ENCODE assay signal across 29 cellular contexts in the genomic region with DNA sequence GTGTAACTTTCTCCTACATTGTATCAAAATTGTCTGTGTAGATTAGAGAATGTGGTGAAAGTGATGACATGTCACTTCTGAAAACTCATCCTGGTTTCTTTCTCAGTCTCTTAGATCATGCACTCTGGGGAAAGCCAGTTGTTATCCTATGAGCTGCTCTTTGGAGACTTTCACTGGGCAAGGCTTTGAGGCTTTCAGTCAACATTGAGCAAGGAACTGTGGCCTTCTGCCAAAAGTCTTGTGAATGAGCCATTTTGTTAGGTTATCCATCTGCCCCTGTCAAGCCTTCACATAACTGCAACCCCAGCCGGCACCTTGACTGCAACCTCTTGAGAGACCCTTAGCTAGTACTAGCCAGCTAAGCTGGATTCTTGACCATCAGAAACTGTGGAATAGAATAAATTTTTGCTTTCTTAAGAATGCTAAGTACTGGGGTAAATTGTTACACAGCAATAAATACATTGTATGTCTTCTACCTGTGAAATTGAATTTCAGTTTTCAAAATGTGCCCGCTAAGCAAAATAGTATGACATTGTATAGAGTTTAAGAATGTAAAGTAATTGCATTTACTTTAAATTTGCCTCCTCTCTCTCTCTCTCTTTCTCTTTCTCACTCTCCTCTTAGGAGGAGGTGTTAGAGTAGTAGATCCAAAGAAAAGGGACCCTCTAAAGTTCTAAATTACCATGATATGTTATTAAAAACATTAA.
A peak's percentile ranks its signal among the peaks of the same experiment; 100 is the strongest.
DNase-seq lines count a peak whose midpoint lies in the region; ATAC-seq, FAIRE-seq and TF ChIP-seq lines count a peak whose summit lies in the region.
"Had no signal": no experiment of that assay in that cellular context is flagged by ENCODE, and none has a peak within 500 bp of the region (broad histone marks: within the 10 kb centered on the region; RNA-seq: fewer than 3 reads in every experiment).

No MANE protein-coding gene starts in this region.

- no peaks in the 10 kb centered on the region for H3K9me3 ChIP-seq in A549
- H3K9me3 ChIP-seq in mesenchymal stem cell (ENCODE audit: control insufficient read depth, low read length) = peaks cover 9% of the 10 kb centered on the region
- H3K9me3 ChIP-seq in vagina = no peaks in the 10 kb centered on the region
- H3K9me3 ChIP-seq: BE2C, gastroesophageal sphincter, suprapubic skin had no signal

- POLR2A ChIA-PET in A549 (lab: Yijun Ruan, JAX) = no interaction called here
- POLR2A ChIA-PET in activated CD4-positive, alpha-beta T cell treated with anti-CD3 and anti-CD28 coated beads for 36 hours (lab: Charles Lee) = no interaction called here

- TF ChIP-seq CTCF in A549 (IDR thresholded peaks at IDR 0.05) = no peak
- TF ChIP-seq CTCF in brain microvascular endothelial cell (IDR thresholded peaks at IDR 0.05; ENCODE audit: low read depth, low read length, missing control alignments) = no peak
- TF ChIP-seq CTCF in vagina (IDR thresholded peaks at IDR 0.05) = no peak

- H2BK5ac ChIP-seq in mesenchymal stem cell (ENCODE audit: low read depth, low read length, poor library complexity, severe bottlenecking) = no peak overlapping the region

- H3K4me1 ChIP-seq in A549 (no peaks in the 10 kb centered on the region), mesenchymal stem cell (ENCODE audit: control insufficient read depth, insufficient read depth, low read depth, low read length) (no peaks in the 10 kb centered on the region), vagina (no peaks in the 10 kb centered on the region)
- H3K4me1 ChIP-seq: BE2C, gastroesophageal sphincter, suprapubic skin had no signal

- H3K4ac ChIP-seq in mesenchymal stem cell (ENCODE audit: low read depth in 1 of 2, low read length in 2 of 2) = no peak overlapping the region

- no peak for TF ChIP-seq POLR2A in A549 (IDR thresholded peaks at IDR 0.05; ENCODE audit: low read length)
- no peak for TF ChIP-seq POLR2A in vagina (IDR thresholded peaks at IDR 0.05)

- no peak overlapping the region for H3K9ac ChIP-seq in mesenchymal stem cell (ENCODE audit: low read length)

- H2AK5ac ChIP-seq in mesenchymal stem cell (ENCODE audit: low read length, severe bottlenecking) = no peak overlapping the region

- H3K4me1 Mint-ChIP-seq in activated CD4-positive, alpha-beta T cell treated with anti-CD3 and anti-CD28 coated beads for 36 hours = no peaks in the 10 kb centered on the region
- H3K4me1 Mint-ChIP-seq: nephron; stimulated activated naive B cell treated with anti-CD40 and anti-IgM and Interleukin-4, amounts not matched to agents 10 μg/mL and 1 μg/mL and 100 μg/mL, for 72 hours; T-cell had no signal

- no peak overlapping the region for H2AFZ ChIP-seq in mesenchymal stem cell (ENCODE audit: low read depth, low read length)

- no peak overlapping the region for H3K14ac ChIP-seq in mesenchymal stem cell (ENCODE audit: low read length in 2 of 2)

- WGBS in A549 (ENCODE audit: missing lambda C conversion rate) = 88% methylated on average over 2 of the region's 2 CpGs
- WGBS in mesenchymal stem cell = no CpG with 5 or more reads among the region's 2 CpGs

- no peak for FAIRE-seq in A549 (lab: Jason Lieb, UNC)
- FAIRE-seq: astrocyte, GM12878, H54, small intestine had no signal

- no peak overlapping the region for H4K8ac ChIP-seq in mesenchymal stem cell (ENCODE audit: low read length)

- H2BK12ac ChIP-seq in mesenchymal stem cell (ENCODE audit: low read length in 2 of 2) = no peak overlapping the region

- H3K9me3 Mint-ChIP-seq in activated CD4-positive, alpha-beta T cell treated with anti-CD3 and anti-CD28 coated beads for 36 hours (ENCODE audit: low read depth) = peaks cover 5% of the 10 kb centered on the region
- H3K9me3 Mint-ChIP-seq: activated T-cell treated with anti-CD3 and anti-CD28 coated beads, Interleukin-2, amount 50 U/mL, for 72 hours; nephron had no signal

- H2BK120ac ChIP-seq in mesenchymal stem cell (ENCODE audit: low read depth, low read length) = no peak overlapping the region

- CTCF ChIA-PET in A549 (lab: Yijun Ruan, JAX) = no interaction called here
- CTCF ChIA-PET in activated CD4-positive, alpha-beta T cell treated with anti-CD3 and anti-CD28 coated beads for 36 hours (lab: Charles Lee) = no interaction called here

- no peaks in the 10 kb centered on the region for H3K79me1 ChIP-seq in mesenchymal stem cell (replicated peaks; ENCODE audit: low read length, poor library complexity, severe bottlenecking)

- H3K27me3 ChIP-seq in brain microvascular endothelial cell (replicated peaks) (no peaks in the 10 kb centered on the region), mesenchymal stem cell (ENCODE audit: control insufficient read depth in 1 of 2, insufficient read depth in 1 of 2, low read length in 2 of 2) (no peaks in the 10 kb centered on the region), vagina (no peaks in the 10 kb centered on the region)
- H3K27me3 ChIP-seq: BE2C, gastroesophageal sphincter, suprapubic skin had no signal

- no peak overlapping the region for H3K23ac ChIP-seq in mesenchymal stem cell (ENCODE audit: low read length in 2 of 2)

- ATAC-seq in A549 = no peak
- ATAC-seq in activated CD4-positive, alpha-beta T cell treated with anti-CD3 and anti-CD28 coated beads for 36 hours = no peak
- ATAC-seq: activated T-cell treated with anti-CD3 and anti-CD28 coated beads, Interleukin-2, amount 50 U/mL, for 72 hours; CD8-positive, alpha-beta T cell; gastroesophageal sphincter; GM12878; stimulated activated naive B cell treated with anti-CD40 and anti-IgM and Interleukin-4, amounts not matched to agents 10 μg/mL and 1 μg/mL and 100 μg/mL, for 72 hours; T-cell had no signal

- H3K36me3 Mint-ChIP-seq in activated CD4-positive, alpha-beta T cell treated with anti-CD3 and anti-CD28 coated beads for 36 hours (ENCODE audit: low read depth) = no peaks in the 10 kb centered on the region
- H3K36me3 Mint-ChIP-seq: CD8-positive, alpha-beta T cell; stimulated activated naive B cell treated with anti-CD40 and anti-IgM and Interleukin-4, amounts not matched to agents 10 μg/mL and 1 μg/mL and 100 μg/mL, for 72 hours; T-cell had no signal

- H2BK15ac ChIP-seq in mesenchymal stem cell (ENCODE audit: low read depth, poor library complexity, severe bottlenecking) = no peak overlapping the region

- DNase-seq in A549 (ENCODE audit: low read depth in 1 of 2, low spot score in 1 of 2) (no peak), LHCN-M2 (ENCODE audit: low read depth) (peak; percentile 52), brain microvascular endothelial cell (peak; percentile 52), mesenchymal stem cell (peak; percentile 11), vagina (ENCODE audit: extremely low spot score in 2 of 2) (no peak), kidney glomerular epithelial cell (lab: John Stamatoyannopoulos, UW) (no peak)
- DNase-seq in activated CD4-positive, alpha-beta T cell treated with anti-CD3 and anti-CD28 coated beads for 36 hours = no peak
- DNase-seq: ACHN; activated CD4-positive, alpha-beta T cell treated with anti-CD3 and anti-CD28 coated beads, Interleukin-2, amount 50 U/mL, for 4 hours; activated CD4-positive, CD25-positive, alpha-beta regulatory T cell; activated T-cell treated with anti-CD3 and anti-CD28 coated beads, Interleukin-2, amount 50 U/mL, for 72 hours; BE2C; KG1; NCI-H1417 treated with DMSO at 0.1 percent for 48 hours; NCI-H2081; NCI-H226; NCI-H774; small intestine; stimulated activated naive B cell treated with anti-CD40 and anti-IgM and Interleukin-4, amounts not matched to agents 10 μg/mL and 1 μg/mL and 100 μg/mL, for 72 hours; T-cell had no signal

- no peak for TF ChIP-seq RAD21 in A549 (conservative IDR thresholded peaks at IDR 0.05 in 1 of 2, IDR thresholded peaks at IDR 0.05 in 1 of 2)

- no peak for TF ChIP-seq EP300 in A549 (IDR thresholded peaks at IDR 0.05)

- H4K91ac ChIP-seq in mesenchymal stem cell (ENCODE audit: low read length) = no peak overlapping the region

- no peak overlapping the region for H3K18ac ChIP-seq in mesenchymal stem cell (ENCODE audit: low read depth in 1 of 2, low read length in 2 of 2)

- no peak overlapping the region for H3K27ac Mint-ChIP-seq in activated CD4-positive, alpha-beta T cell treated with anti-CD3 and anti-CD28 coated beads for 36 hours
- H3K27ac Mint-ChIP-seq: activated T-cell treated with anti-CD3 and anti-CD28 coated beads, Interleukin-2, amount 50 U/mL, for 72 hours; CD8-positive, alpha-beta T cell; nephron; stimulated activated naive B cell treated with anti-CD40 and anti-IgM and Interleukin-4, amounts not matched to agents 10 μg/mL and 1 μg/mL and 100 μg/mL, for 72 hours; T-cell had no signal

- H3K36me3 ChIP-seq in brain microvascular endothelial cell (replicated peaks) (no peaks in the 10 kb centered on the region), mesenchymal stem cell (ENCODE audit: control insufficient read depth in 1 of 2, insufficient read depth in 2 of 2, low read depth in 1 of 2, low read length in 2 of 2) (no peaks in the 10 kb centered on the region), vagina (no peaks in the 10 kb centered on the region)
- H3K36me3 ChIP-seq: BE2C, gastroesophageal sphincter, suprapubic skin had no signal

- intact Hi-C loops in vagina (cut with DNase I) = no loop called here
- intact Hi-C loops in activated CD4-positive, alpha-beta T cell treated with anti-CD3 and anti-CD28 coated beads for 36 hours (cut with DNase I, micrococcal nuclease) = no loop called here

- H3K27me3 Mint-ChIP-seq in activated CD4-positive, alpha-beta T cell treated with anti-CD3 and anti-CD28 coated beads for 36 hours = no peaks in the 10 kb centered on the region
- H3K27me3 Mint-ChIP-seq: stimulated activated naive B cell treated with anti-CD40 and anti-IgM and Interleukin-4, amounts not matched to agents 10 μg/mL and 1 μg/mL and 100 μg/mL, for 72 hours; T-cell had no signal

- H3K4me3 ChIP-seq in A549 (no peak overlapping the region), brain microvascular endothelial cell (ENCODE audit: low read depth, low read length) (no peak overlapping the region), mesenchymal stem cell (ENCODE audit: insufficient read depth in 1 of 2, low read depth in 1 of 2, low read length in 2 of 2) (no peak overlapping the region), vagina (no peak overlapping the region)
- H3K4me3 ChIP-seq: gastroesophageal sphincter, GM12878, lung, suprapubic skin had no signal

- in situ Hi-C loops in brain microvascular endothelial cell (cut with HindIII; ENCODE audit: low pct_ligation_motif_present, low sequenced_read_pairs) = no loop called here

- H3K4me3 Mint-ChIP-seq in activated CD4-positive, alpha-beta T cell treated with anti-CD3 and anti-CD28 coated beads for 36 hours = no peak overlapping the region
- H3K4me3 Mint-ChIP-seq: activated T-cell treated with anti-CD3 and anti-CD28 coated beads, Interleukin-2, amount 50 U/mL, for 72 hours; CD8-positive, alpha-beta T cell; nephron; stimulated activated naive B cell treated with anti-CD40 and anti-IgM and Interleukin-4, amounts not matched to agents 10 μg/mL and 1 μg/mL and 100 μg/mL, for 72 hours; T-cell had no signal

- H3K27ac ChIP-seq in A549 (no peak overlapping the region), brain microvascular endothelial cell (no peak overlapping the region), mesenchymal stem cell (ENCODE audit: low read length, poor library complexity, severe bottlenecking) (no peak overlapping the region), vagina (no peak overlapping the region)
- H3K27ac ChIP-seq: gastroesophageal sphincter, RWPE1, suprapubic skin had no signal

- no peak overlapping the region for H3K4me2 ChIP-seq in A549
- no peak overlapping the region for H3K4me2 ChIP-seq in mesenchymal stem cell (ENCODE audit: low read length, poor library complexity, severe bottlenecking)

Comparison
In these comparisons a context has a peak if more than half of its experiments do, and no peak if none do; other contexts are left out.
1. DNase-seq: peak in LHCN-M2 (single experiment), brain microvascular endothelial cell (single experiment) and mesenchymal stem cell (single experiment); none in A549 (0 of 2), vagina (0 of 2), kidney glomerular epithelial cell (single experiment) and activated CD4-positive, alpha-beta T cell treated with anti-CD3 and anti-CD28 coated beads for 36 hours (single experiment).